In genomic region chr4:337932-338758, GRCh38 we compare ENCODE assay signal across 8 cellular contexts. TPM values are rescaled to one million over a fixed set of nuclear protein-coding genes. Genes with fewer than 3 reads are reported as not detected.
DNase-seq lines count a peak whose midpoint lies in the region; ATAC-seq and TF ChIP-seq lines count a peak whose summit lies in the region.

No MANE protein-coding gene starts in this region.

- peak overlapping the region; percentile 99 for H3K27ac Mint-ChIP-seq in T-helper 2 cell treated with Interferon-gamma antibody and Interleukin-4, amounts not matched to agents 5 μg/mL and 100 μg/mL, for 36 hours

- H3K4me1 ChIP-seq in left lung: peaks cover 9 to 22% of the 10 kb centered on the region in 2 donors

- H3K4me3 ChIP-seq in cardiac fibroblast (replicated peaks in 1 of 2; ENCODE audit: low read depth in 2 of 2, low read length in 2 of 2): peak overlapping the region; percentile 89 to 95
- peak overlapping the region; percentile 90 to 92 for H3K4me3 ChIP-seq in left lung

- peaks cover 0 to 33% of the 10 kb centered on the region in 2 donors for H3K9me3 ChIP-seq in left lung

- H3K36me3 Mint-ChIP-seq in T-helper 2 cell treated with Interferon-gamma antibody and Interleukin-4, amounts not matched to agents 5 μg/mL and 100 μg/mL, for 36 hours (ENCODE audit: low read depth): peaks cover 62% of the 10 kb centered on the region

- peaks cover 4% of the 10 kb centered on the region for H3K27me3 Mint-ChIP-seq in T-helper 2 cell treated with Interferon-gamma antibody and Interleukin-4, amounts not matched to agents 5 μg/mL and 100 μg/mL, for 36 hours (ENCODE audit: low read depth)

- H3K36me3 ChIP-seq in left lung: peaks cover 0 to 22% of the 10 kb centered on the region in 2 donors

- H3K27me3 ChIP-seq in left lung: no peaks in the 10 kb centered on the region

- ATAC-seq in HG03025 (IDR thresholded peaks at IDR 0.05; ENCODE audit: low FRiP score, unreplicated experiment) (peak; percentile 40), left lung (peak; percentile 49)

- TF ChIP-seq CTCF in cardiac fibroblast (IDR thresholded peaks at IDR 0.05; ENCODE audit: low read depth, low read length) (no peak), left lung (IDR thresholded peaks at IDR 0.05) (no peak)

- intact Hi-C loops in left lung (cut with DNase I): no loop called here

- H3K4me1 Mint-ChIP-seq in T-helper 2 cell treated with Interferon-gamma antibody and Interleukin-4, amounts not matched to agents 5 μg/mL and 100 μg/mL, for 36 hours (ENCODE audit: low read depth): peaks cover 10% of the 10 kb centered on the region

- peak overlapping the region; percentile 86 to 92 for H3K27ac ChIP-seq in left lung

- peak; percentile 10 for DNase-seq in NCI-H1092 (lab: John Stamatoyannopoulos, UW)
- DNase-seq in NCI-H1092 treated with DMSO at 0.1 percent for 48 hours (lab: John Stamatoyannopoulos, UW): no peak
- DNase-seq in T-helper 2 cell treated with Interferon-gamma antibody and Interleukin-4, amounts not matched to agents 5 μg/mL and 100 μg/mL, for 36 hours (ENCODE audit: low spot score): peak; percentile 51
- peak; percentile 37 to 60 for DNase-seq in cardiac fibroblast (ENCODE audit: low read depth in 2 of 2)
- peak; percentile 46 to 89 for DNase-seq in left lung
- DNase-seq in stimulated activated CD4-positive, alpha-beta T cell treated with anti-CD3 and anti-CD28 coated beads, TNF-alpha, amount 100 ng/mL, for 24 hours (ENCODE audit: low read depth in 3 of 3): peak; percentile 33 to 63 (median 36)
- DNase-seq in RKO (ENCODE audit: low spot score): no peak

- peaks cover 54% of the 10 kb centered on the region for H3K9me3 Mint-ChIP-seq in T-helper 2 cell treated with Interferon-gamma antibody and Interleukin-4, amounts not matched to agents 5 μg/mL and 100 μg/mL, for 36 hours

- peak overlapping the region; percentile 99 for H3K4me3 Mint-ChIP-seq in T-helper 2 cell treated with Interferon-gamma antibody and Interleukin-4, amounts not matched to agents 5 μg/mL and 100 μg/mL, for 36 hours

RNA-seq across cellular contexts. Expression of gene ZNF141, which starts 0.5 kb away (rescaled TPM):
- 10 to 100 TPM; 15.8 to 16.5 TPM for total RNA-seq in left lung

RNA-seq across cellular contexts. Expression of gene ZNF732, which starts 32.9 kb away (rescaled TPM):
- under 1 TPM; 0.21 to 0.47 TPM for total RNA-seq in left lung

Comparison
In these comparisons a context has a peak if more than half of its experiments do, and no peak if none do; other contexts are left out.
1. DNase-seq: peak in NCI-H1092 (single experiment), T-helper 2 cell treated with Interferon-gamma antibody and Interleukin-4, amounts not matched to agents 5 μg/mL and 100 μg/mL, for 36 hours (single experiment), cardiac fibroblast (2 of 2), left lung (2 of 2) and stimulated activated CD4-positive, alpha-beta T cell treated with anti-CD3 and anti-CD28 coated beads, TNF-alpha, amount 100 ng/mL, for 24 hours (3 of 3); none in NCI-H1092 treated with DMSO at 0.1 percent for 48 hours (single experiment) and RKO (single experiment).